17 cellular contexts compared by ENCODE assay signal in genomic region chr14:58465425-58465824, GRCh38. TPM values are rescaled to one million over a fixed set of nuclear protein-coding genes. Genes with fewer than 3 reads are reported as not detected.
DNase-seq lines count a peak whose midpoint lies in the region; ATAC-seq and TF ChIP-seq lines count a peak whose summit lies in the region.
"Had no signal": no experiment of that assay in that cellular context is flagged by ENCODE, and none has a peak within 500 bp of the region (broad histone marks: within the 10 kb centered on the region; RNA-seq: fewer than 3 reads in every experiment).

No MANE protein-coding gene starts in this region.

- H3K4me3 ChIP-seq in brain microvascular endothelial cell (ENCODE audit: low read depth, low read length) (no peak overlapping the region), right atrium auricular region (no peak overlapping the region)
- H3K4me3 ChIP-seq: SJSA1, tibial artery had no signal

- no peak for TF ChIP-seq EP300 in Ishikawa (IDR thresholded peaks at IDR 0.05; ENCODE audit: borderline replicate concordance)

- no peaks in the 10 kb centered on the region for H3K9me3 ChIP-seq in right atrium auricular region
- H3K9me3 ChIP-seq: SJSA1, tibial artery had no signal

- H3K4me1 Mint-ChIP-seq in progenitor cell of endocrine pancreas (ENCODE audit: low read depth): peaks cover 3% of the 10 kb centered on the region
- H3K4me1 Mint-ChIP-seq: memory B cell, nephron progenitor cell had no signal

- H3K4me1 ChIP-seq in right atrium auricular region: no peaks in the 10 kb centered on the region
- H3K4me1 ChIP-seq: SJSA1, tibial artery had no signal

- in situ Hi-C loops in Caki2 (cut with HindIII; ENCODE audit: low pct_unique_long_range_greater_than_20kb, low sequenced_read_pairs) (no loop called here), brain microvascular endothelial cell (cut with HindIII; ENCODE audit: low pct_ligation_motif_present, low sequenced_read_pairs) (no loop called here)

- H3K4me3 Mint-ChIP-seq in progenitor cell of endocrine pancreas (ENCODE audit: low read depth): no peak overlapping the region
- H3K4me3 Mint-ChIP-seq: activated naive CD8-positive, alpha-beta T cell; memory B cell; nephron progenitor cell had no signal

- H3K27ac Mint-ChIP-seq in progenitor cell of endocrine pancreas: no peak overlapping the region
- H3K27ac Mint-ChIP-seq: activated naive CD8-positive, alpha-beta T cell; memory B cell; nephron progenitor cell had no signal

- no peaks in the 10 kb centered on the region for H3K27me3 ChIP-seq in brain microvascular endothelial cell (replicated peaks)
- H3K27me3 ChIP-seq in right atrium auricular region: no peaks in the 10 kb centered on the region
- H3K27me3 ChIP-seq: SJSA1, tibial artery had no signal

- H3K36me3 ChIP-seq in brain microvascular endothelial cell (replicated peaks): peaks cover 11% of the 10 kb centered on the region
- peaks cover 47% of the 10 kb centered on the region for H3K36me3 ChIP-seq in right atrium auricular region

- TF ChIP-seq CTCF in brain microvascular endothelial cell (IDR thresholded peaks at IDR 0.05; ENCODE audit: low read depth, low read length, missing control alignments): no peak
- TF ChIP-seq CTCF in right atrium auricular region (IDR thresholded peaks at IDR 0.05): no peak
- no peak for TF ChIP-seq CTCF in progenitor cell of endocrine pancreas (IDR thresholded peaks at IDR 0.05; ENCODE audit: unreplicated experiment)

- DNase-seq in Caki2 (ENCODE audit: low read depth) (peak; percentile 15), brain microvascular endothelial cell (peak; percentile 51), iris pigment epithelial cell (ENCODE audit: low read depth) (peak; percentile 76), right atrium auricular region (ENCODE audit: low spot score) (no peak), NCI-H1436 (lab: John Stamatoyannopoulos, UW) (no peak), progenitor cell of endocrine pancreas (ENCODE audit: low spot score, unreplicated experiment) (no peak)
- DNase-seq: activated CD4-positive, alpha-beta T cell treated with anti-CD3 and anti-CD28 coated beads for 4 hours; erythroblast; nephron progenitor cell; NK-92 treated with Interleukin-12 subunit alpha and Interleukin-12 subunit beta, amount 100 ng/mL, for 24 hours; stimulated activated CD4-positive, alpha-beta T cell treated with anti-CD3 and anti-CD28 coated beads, Interleukin-4, amount 100 ng/mL, for 24 hours; tibial artery had no signal

- peaks cover 10% of the 10 kb centered on the region for H3K36me3 Mint-ChIP-seq in progenitor cell of endocrine pancreas (ENCODE audit: insufficient read depth)

- ATAC-seq in GM21717 (IDR thresholded peaks at IDR 0.05; ENCODE audit: unreplicated experiment): no peak

- H3K9me3 Mint-ChIP-seq in progenitor cell of endocrine pancreas (ENCODE audit: low read depth): no peaks in the 10 kb centered on the region
- H3K9me3 Mint-ChIP-seq: memory B cell, nephron progenitor cell had no signal

- H3K27ac ChIP-seq in brain microvascular endothelial cell: no peak overlapping the region
- H3K27ac ChIP-seq in right atrium auricular region: no peak overlapping the region
- H3K27ac ChIP-seq: SJSA1, tibial artery had no signal

- TF ChIP-seq RAD21 in Ishikawa (IDR thresholded peaks at IDR 0.05; ENCODE audit: low read depth): no peak

- no peaks in the 10 kb centered on the region for H3K27me3 Mint-ChIP-seq in progenitor cell of endocrine pancreas
- H3K27me3 Mint-ChIP-seq: activated naive CD8-positive, alpha-beta T cell; memory B cell had no signal

TF ChIP-seq in Ishikawa, 13 proteins besides CTCF, POLR2A, EP300 and RAD21:
- TF ChIP-seq NFIC (IDR thresholded peaks at IDR 0.05) (no peak), USF1 (IDR thresholded peaks at IDR 0.05) (peak; percentile 41)

RNA-seq across cellular contexts. Expression of gene KIAA0586, which starts 37.9 kb away (rescaled TPM):
- total RNA-seq in Caki2 (2014; rRNA removed; shearing (Covaris generic); ENCODE audit: low replicate concordance): 0.78 and 6.4 TPM in 2 replicates
- 10 to 100 TPM in 1 of 2 donors, 1 to 10 TPM in 1; 8.9 to 11.9 TPM for total RNA-seq in right atrium auricular region
- total RNA-seq in progenitor cell of endocrine pancreas: 17.7 and 19.8 TPM in 2 replicates

RNA-seq across cellular contexts. Expression of gene TIMM9, which starts 38.1 kb away (rescaled TPM):
- 36.6 and 76.6 TPM in 2 replicates for total RNA-seq in Caki2 (2014; rRNA removed; shearing (Covaris generic); ENCODE audit: low replicate concordance)
- 10 to 100 TPM; 35.4 to 84.5 TPM for total RNA-seq in right atrium auricular region
- 34.1 and 37.9 TPM in 2 replicates for total RNA-seq in progenitor cell of endocrine pancreas

Comparison
In these comparisons a context has a peak if more than half of its experiments do, and no peak if none do; other contexts are left out.
1. DNase-seq: peak in Caki2 (single experiment), brain microvascular endothelial cell (single experiment) and iris pigment epithelial cell (single experiment); none in right atrium auricular region (single experiment), NCI-H1436 (single experiment) and progenitor cell of endocrine pancreas (single experiment).